17 cellular contexts compared by ENCODE assay signal in genomic region chr5:55225346-55225745, GRCh38. TPM values are rescaled to one million over a fixed set of nuclear protein-coding genes. Genes with fewer than 3 reads are reported as not detected.
DNase-seq lines count a peak whose midpoint lies in the region; ATAC-seq and TF ChIP-seq lines count a peak whose summit lies in the region.
"Had no signal": no experiment of that assay in that cellular context is flagged by ENCODE, and none has a peak within 500 bp of the region (broad histone marks: within the 10 kb centered on the region; RNA-seq: fewer than 3 reads in every experiment).

No MANE protein-coding gene starts in this region.

- H3K9me3 Mint-ChIP-seq in activated CD8-positive, alpha-beta T cell treated with anti-CD3 and anti-CD28 coated beads, Interleukin-2, amount 10 ng/mL, durations not matched to agents 7 days and 5 days (ENCODE audit: insufficient read depth) = no peaks in the 10 kb centered on the region
- no peaks in the 10 kb centered on the region for H3K9me3 Mint-ChIP-seq in activated CD8-positive, alpha-beta T cell treated with anti-CD3 and anti-CD28 coated beads for 36 hours
- H3K9me3 Mint-ChIP-seq in central memory CD8-positive, alpha-beta T cell = no peaks in the 10 kb centered on the region
- no peaks in the 10 kb centered on the region for H3K9me3 Mint-ChIP-seq in natural killer cell treated with Interleukin-12 subunit alpha and Interleukin-12 subunit beta and Interleukin-15 and Interleukin-18, amount 100 ng/mL, for 72 hours
- H3K9me3 Mint-ChIP-seq in activated T-cell treated with anti-CD3 and anti-CD28 coated beads, Interleukin-2, amount 50 U/mL, for 24 hours = no peaks in the 10 kb centered on the region

- CTCF ChIA-PET in activated CD8-positive, alpha-beta T cell treated with anti-CD3 and anti-CD28 coated beads, Interleukin-2, amount 10 ng/mL, durations not matched to agents 7 days and 5 days (lab: Charles Lee) = interaction anchor here (0.6 to 1.8 kb wide), 7 partner anchors 29 to 82 kb away, joined by 3 to 5 read pairs (median 4); partner anchors contain the start of genes DHX29 and MTREX
- CTCF ChIA-PET in activated CD8-positive, alpha-beta T cell treated with anti-CD3 and anti-CD28 coated beads for 36 hours (lab: Charles Lee) = interaction anchor here (1.2 to 9.6 kb wide), 8 partner anchors 13 to 82 kb away, joined by 3 to 51 read pairs (median 5); partner anchors contain the start of genes DHX29 and MTREX
- CTCF ChIA-PET in HCT116 (lab: Charles Lee) = interaction anchor here (1.7 kb wide), 1 partner anchor 467 kb away, joined by 8 read pairs; no protein-coding TSS in a partner anchor

- H3K4me3 Mint-ChIP-seq in activated CD8-positive, alpha-beta T cell treated with anti-CD3 and anti-CD28 coated beads, Interleukin-2, amount 10 ng/mL, durations not matched to agents 7 days and 5 days = no peak overlapping the region
- no peak overlapping the region for H3K4me3 Mint-ChIP-seq in activated CD8-positive, alpha-beta T cell treated with anti-CD3 and anti-CD28 coated beads for 36 hours
- peak overlapping the region; percentile 72 for H3K4me3 Mint-ChIP-seq in central memory CD8-positive, alpha-beta T cell
- peak overlapping the region; percentile 51 for H3K4me3 Mint-ChIP-seq in natural killer cell treated with Interleukin-12 subunit alpha and Interleukin-12 subunit beta and Interleukin-15 and Interleukin-18, amount 100 ng/mL, for 72 hours
- no peak overlapping the region for H3K4me3 Mint-ChIP-seq in activated T-cell treated with anti-CD3 and anti-CD28 coated beads, Interleukin-2, amount 50 U/mL, for 24 hours

- BruUV-seq in HCT116 (replicated peaks; lab: Mats Ljungman, UMichigan) = no TSS peak

- TF ChIP-seq POLR2A in HCT116 (IDR thresholded peaks at IDR 0.05; ENCODE audit: borderline replicate concordance, extremely low read depth, insufficient read depth, insufficient read length) = no peak

- intact Hi-C loops in activated CD8-positive, alpha-beta T cell treated with anti-CD3 and anti-CD28 coated beads for 36 hours (cut with micrococcal nuclease) = loop anchor here (5.0 kb wide), 1 partner anchor 82 kb away; the partner anchor contains the start of genes DHX29 and MTREX
- intact Hi-C loops in HCT116 (cut with micrococcal nuclease) = loop anchor here (5.0 kb wide), 2 partner anchors 38 to 697 kb away; no protein-coding TSS in a partner anchor

- no peak overlapping the region for H3K4me3 ChIP-seq in HCT116 (replicated peaks in 1 of 2; ENCODE audit: low read depth in 1 of 2, low read length in 2 of 2)
- H3K4me3 ChIP-seq: SJCRH30 had no signal

- POLR2A ChIA-PET in activated CD8-positive, alpha-beta T cell treated with anti-CD3 and anti-CD28 coated beads, Interleukin-2, amount 10 ng/mL, durations not matched to agents 7 days and 5 days (lab: Charles Lee) = no interaction called here
- POLR2A ChIA-PET in activated CD8-positive, alpha-beta T cell treated with anti-CD3 and anti-CD28 coated beads for 36 hours (lab: Charles Lee) = interaction anchor here (1.5 kb wide), 1 partner anchor 82 kb away, joined by 6 read pairs; the partner anchor contains the start of genes DHX29 and MTREX
- POLR2A ChIA-PET in HCT116 (lab: Charles Lee) = interaction anchor here (1.6 kb wide), 1 partner anchor 10 kb away, joined by 9 read pairs; no protein-coding TSS in a partner anchor

- no peak for TF ChIP-seq RAD21 in HCT116 (IDR thresholded peaks at IDR 0.05; ENCODE audit: low read depth)

- H2AFZ ChIP-seq in HCT116 (ENCODE audit: low read depth, low read length, poor library complexity, severe bottlenecking) = no peak overlapping the region

- no peaks in the 10 kb centered on the region for H3K27me3 ChIP-seq in HCT116 (ENCODE audit: insufficient read depth, low read length)
- H3K27me3 ChIP-seq: SJCRH30 had no signal

- no peaks in the 10 kb centered on the region for H3K9me3 ChIP-seq in HCT116 (ENCODE audit: control insufficient read depth in 1 of 2, insufficient read depth in 1 of 2, low read depth in 1 of 2, low read length in 2 of 2)
- H3K9me3 ChIP-seq: SJCRH30 had no signal

- peaks cover 2% of the 10 kb centered on the region for H3K36me3 Mint-ChIP-seq in activated CD8-positive, alpha-beta T cell treated with anti-CD3 and anti-CD28 coated beads, Interleukin-2, amount 10 ng/mL, durations not matched to agents 7 days and 5 days (ENCODE audit: low read depth)
- peaks cover 2% of the 10 kb centered on the region for H3K36me3 Mint-ChIP-seq in activated CD8-positive, alpha-beta T cell treated with anti-CD3 and anti-CD28 coated beads for 36 hours (ENCODE audit: low read depth)
- H3K36me3 Mint-ChIP-seq in central memory CD8-positive, alpha-beta T cell (ENCODE audit: insufficient read depth) = peaks cover 8% of the 10 kb centered on the region
- no peaks in the 10 kb centered on the region for H3K36me3 Mint-ChIP-seq in natural killer cell treated with Interleukin-12 subunit alpha and Interleukin-12 subunit beta and Interleukin-15 and Interleukin-18, amount 100 ng/mL, for 72 hours
- H3K36me3 Mint-ChIP-seq in activated T-cell treated with anti-CD3 and anti-CD28 coated beads, Interleukin-2, amount 50 U/mL, for 24 hours (ENCODE audit: low read depth) = no peaks in the 10 kb centered on the region

- H3K4me1 Mint-ChIP-seq in activated CD8-positive, alpha-beta T cell treated with anti-CD3 and anti-CD28 coated beads, Interleukin-2, amount 10 ng/mL, durations not matched to agents 7 days and 5 days (ENCODE audit: low read depth) = peaks cover 32% of the 10 kb centered on the region
- H3K4me1 Mint-ChIP-seq in activated CD8-positive, alpha-beta T cell treated with anti-CD3 and anti-CD28 coated beads for 36 hours (ENCODE audit: low read depth) = peaks cover 34% of the 10 kb centered on the region
- peaks cover 26% of the 10 kb centered on the region for H3K4me1 Mint-ChIP-seq in central memory CD8-positive, alpha-beta T cell
- H3K4me1 Mint-ChIP-seq in natural killer cell treated with Interleukin-12 subunit alpha and Interleukin-12 subunit beta and Interleukin-15 and Interleukin-18, amount 100 ng/mL, for 72 hours (ENCODE audit: low read depth in 2 of 2) = peaks cover 10 to 28% of the 10 kb centered on the region in 2 donors
- H3K4me1 Mint-ChIP-seq in activated T-cell treated with anti-CD3 and anti-CD28 coated beads, Interleukin-2, amount 50 U/mL, for 24 hours (ENCODE audit: low read depth) = peaks cover 42% of the 10 kb centered on the region

- ATAC-seq in activated CD8-positive, alpha-beta T cell treated with anti-CD3 and anti-CD28 coated beads, Interleukin-2, amount 10 ng/mL, durations not matched to agents 7 days and 5 days = no peak
- no peak for ATAC-seq in activated CD8-positive, alpha-beta T cell treated with anti-CD3 and anti-CD28 coated beads for 36 hours
- ATAC-seq in HCT116 = no peak
- ATAC-seq in central memory CD8-positive, alpha-beta T cell (replicated peaks; ENCODE audit: extremely low read depth, poor library complexity, severe bottlenecking) = no peak
- no peak for ATAC-seq in natural killer cell treated with Interleukin-12 subunit alpha and Interleukin-12 subunit beta and Interleukin-15 and Interleukin-18, amount 100 ng/mL, for 72 hours
- ATAC-seq: PC-3 had no signal

- no peaks in the 10 kb centered on the region for H3K9me2 ChIP-seq in HCT116 (ENCODE audit: insufficient read depth)

- RAD21 ChIA-PET in HCT116 (lab: Charles Lee; ENCODE audit: low non-redundant PET in 1 of 2, low total read pairs in 2 of 2, uncharacterized antibody in 2 of 2, unreplicated experiment in 2 of 2) = no interaction called here

- peaks cover 3% of the 10 kb centered on the region; the same call in 1 of the 2 replicates for H3K79me2 ChIP-seq in HCT116 (ENCODE audit: insufficient read depth, low read length)

- H3K4me1 ChIP-seq in HCT116 (ENCODE audit: control insufficient read depth in 1 of 2, insufficient read depth in 2 of 2, low read length in 2 of 2) = peaks cover 10 to 19% of the 10 kb centered on the region in 2 experiments

- H3K9ac ChIP-seq in HCT116 (ENCODE audit: low read length) = 0 out of 2 replicates have a peak overlapping the region, but pooled peaks have one; percentile 85
- H3K9ac ChIP-seq: BLaER1 treated with 17β-estradiol and CSF1 and Interleukin-3, amounts not matched to agents 10 nM and 100 nM had no signal

- peaks cover 84% of the 10 kb centered on the region for H3K27me3 Mint-ChIP-seq in activated CD8-positive, alpha-beta T cell treated with anti-CD3 and anti-CD28 coated beads, Interleukin-2, amount 10 ng/mL, durations not matched to agents 7 days and 5 days (ENCODE audit: low read depth)
- H3K27me3 Mint-ChIP-seq in activated CD8-positive, alpha-beta T cell treated with anti-CD3 and anti-CD28 coated beads for 36 hours = peaks cover 83% of the 10 kb centered on the region
- peaks cover 92% of the 10 kb centered on the region for H3K27me3 Mint-ChIP-seq in central memory CD8-positive, alpha-beta T cell
- peaks cover 59 to 75% of the 10 kb centered on the region in 2 donors for H3K27me3 Mint-ChIP-seq in natural killer cell treated with Interleukin-12 subunit alpha and Interleukin-12 subunit beta and Interleukin-15 and Interleukin-18, amount 100 ng/mL, for 72 hours
- H3K27me3 Mint-ChIP-seq in activated T-cell treated with anti-CD3 and anti-CD28 coated beads, Interleukin-2, amount 50 U/mL, for 24 hours = peaks cover 91% of the 10 kb centered on the region

- DNase-seq in activated CD8-positive, alpha-beta T cell treated with anti-CD3 and anti-CD28 coated beads, Interleukin-2, amount 10 ng/mL, durations not matched to agents 7 days and 5 days = peak; percentile 17
- no peak for DNase-seq in activated CD8-positive, alpha-beta T cell treated with anti-CD3 and anti-CD28 coated beads for 36 hours
- no peak for DNase-seq in HCT116 (ENCODE audit: low read depth, low spot score)
- DNase-seq in central memory CD8-positive, alpha-beta T cell (ENCODE audit: low spot score in 2 of 2) = no peak
- DNase-seq in natural killer cell treated with Interleukin-12 subunit alpha and Interleukin-12 subunit beta and Interleukin-15 and Interleukin-18, amount 100 ng/mL, for 72 hours (ENCODE audit: low spot score) = no peak
- no peak for DNase-seq in NCI-H2171 (lab: John Stamatoyannopoulos, UW)
- no peak for DNase-seq in cerebellum (ENCODE audit: low spot score)
- no peak for DNase-seq in activated T-cell treated with anti-CD3 and anti-CD28 coated beads, Interleukin-2, amount 50 U/mL, for 24 hours
- DNase-seq: GDM1, IMR-90, Karpas-422, NCI-H1105 treated with DMSO at 0.1 percent for 48 hours, NCI-H187, PC-3, SJCRH30 had no signal

- H3K27ac ChIP-seq in HCT116 (ENCODE audit: low read depth, low read length) = no peak overlapping the region
- H3K27ac ChIP-seq: BLaER1 treated with 17β-estradiol and CSF1 and Interleukin-3, amounts not matched to agents 10 nM and 100 nM; SJCRH30 had no signal

- no peak overlapping the region for H3K27ac Mint-ChIP-seq in activated CD8-positive, alpha-beta T cell treated with anti-CD3 and anti-CD28 coated beads, Interleukin-2, amount 10 ng/mL, durations not matched to agents 7 days and 5 days
- H3K27ac Mint-ChIP-seq in activated CD8-positive, alpha-beta T cell treated with anti-CD3 and anti-CD28 coated beads for 36 hours = no peak overlapping the region
- H3K27ac Mint-ChIP-seq in central memory CD8-positive, alpha-beta T cell (ENCODE audit: low read depth) = no peak overlapping the region
- no peak overlapping the region for H3K27ac Mint-ChIP-seq in natural killer cell treated with Interleukin-12 subunit alpha and Interleukin-12 subunit beta and Interleukin-15 and Interleukin-18, amount 100 ng/mL, for 72 hours
- no peak overlapping the region for H3K27ac Mint-ChIP-seq in activated T-cell treated with anti-CD3 and anti-CD28 coated beads, Interleukin-2, amount 50 U/mL, for 24 hours

- peak overlapping the region; percentile 92 for H3K4me2 ChIP-seq in HCT116 (ENCODE audit: low read length)

- H3K36me3 ChIP-seq in HCT116 (ENCODE audit: control insufficient read depth in 1 of 2, insufficient read depth in 2 of 2, low read length in 2 of 2) = peaks cover 3 to 5% of the 10 kb centered on the region in 2 experiments; a peak in 1 of 4 replicates
- H3K36me3 ChIP-seq: BLaER1 treated with 17β-estradiol and CSF1 and Interleukin-3, amounts not matched to agents 10 nM and 100 nM; SJCRH30 had no signal

- no peak for TF ChIP-seq CTCF in activated CD8-positive, alpha-beta T cell treated with anti-CD3 and anti-CD28 coated beads for 36 hours (IDR thresholded peaks at IDR 0.05)
- TF ChIP-seq CTCF in HCT116 (IDR thresholded peaks at IDR 0.05 in 2 of 3, conservative IDR thresholded peaks at IDR 0.05 in 1 of 3; ENCODE audit: borderline replicate concordance in 1 of 3, insufficient read depth in 1 of 3, low read depth in 2 of 3, low read length in 2 of 3) = no peak

- no peaks in the 10 kb centered on the region for H4K20me1 ChIP-seq in HCT116 (ENCODE audit: insufficient read depth)

RNA-seq across cellular contexts. Expression of gene MCIDAS, which starts 1.8 kb away (rescaled TPM):
- not detected for total RNA-seq in activated CD8-positive, alpha-beta T cell treated with anti-CD3 and anti-CD28 coated beads, Interleukin-2, amount 10 ng/mL, durations not matched to agents 7 days and 5 days
- under 1 TPM in 1 of 2 experiments, not detected in 1; 0.18 TPM for total RNA-seq in activated CD8-positive, alpha-beta T cell treated with anti-CD3 and anti-CD28 coated beads for 36 hours
- total RNA-seq in HCT116 (2021; ENCODE audit: unreplicated experiment) (6.4 TPM), cerebellum (not detected)
- polyA plus RNA-seq in HCT116 (2012) = 3.1 and 3.4 TPM in 2 replicates
- not detected for total RNA-seq in natural killer cell treated with Interleukin-12 subunit alpha and Interleukin-12 subunit beta and Interleukin-15 and Interleukin-18, amount 100 ng/mL, for 72 hours
- total RNA-seq: IMR-90 had no signal
- polyA plus RNA-seq: IMR-90 had no signal

RNA-seq across cellular contexts. Expression of gene CCNO, which starts 8.1 kb away (rescaled TPM):
- total RNA-seq in activated CD8-positive, alpha-beta T cell treated with anti-CD3 and anti-CD28 coated beads, Interleukin-2, amount 10 ng/mL, durations not matched to agents 7 days and 5 days = not detected
- not detected for total RNA-seq in activated CD8-positive, alpha-beta T cell treated with anti-CD3 and anti-CD28 coated beads for 36 hours
- 12.1 TPM for total RNA-seq in HCT116 (2021; ENCODE audit: unreplicated experiment)
- 9.0 and 9.6 TPM in 2 replicates for polyA plus RNA-seq in HCT116 (2012)
- not detected for total RNA-seq in natural killer cell treated with Interleukin-12 subunit alpha and Interleukin-12 subunit beta and Interleukin-15 and Interleukin-18, amount 100 ng/mL, for 72 hours
- not detected for total RNA-seq in cerebellum
- total RNA-seq: IMR-90 had no signal

RNA-seq across cellular contexts. Expression of gene CDC20B, which starts 52.4 kb away (rescaled TPM):
- total RNA-seq in activated CD8-positive, alpha-beta T cell treated with anti-CD3 and anti-CD28 coated beads, Interleukin-2, amount 10 ng/mL, durations not matched to agents 7 days and 5 days = under 1 TPM; 0.13 to 0.16 TPM
- not detected for total RNA-seq in activated CD8-positive, alpha-beta T cell treated with anti-CD3 and anti-CD28 coated beads for 36 hours
- total RNA-seq in HCT116 (2021; ENCODE audit: unreplicated experiment) (not detected), cerebellum (0.18 TPM)
- polyA plus RNA-seq in HCT116 (2012) = 0.01 TPM in 1 of 2 replicates, not detected in the other
- under 1 TPM in 1 of 2 donors, not detected in 1; 0.31 TPM for total RNA-seq in natural killer cell treated with Interleukin-12 subunit alpha and Interleukin-12 subunit beta and Interleukin-15 and Interleukin-18, amount 100 ng/mL, for 72 hours
- total RNA-seq: HT1080, IMR-90, PC-3 had no signal
- polyA plus RNA-seq: IMR-90 had no signal

Comparison
In these comparisons a context has a peak if more than half of its experiments do, and no peak if none do; other contexts are left out.
1. H3K4me3 Mint-ChIP-seq: peak in central memory CD8-positive, alpha-beta T cell (single experiment) and natural killer cell treated with Interleukin-12 subunit alpha and Interleukin-12 subunit beta and Interleukin-15 and Interleukin-18, amount 100 ng/mL, for 72 hours (single experiment); none in activated CD8-positive, alpha-beta T cell treated with anti-CD3 and anti-CD28 coated beads, Interleukin-2, amount 10 ng/mL, durations not matched to agents 7 days and 5 days (single experiment), activated CD8-positive, alpha-beta T cell treated with anti-CD3 and anti-CD28 coated beads for 36 hours (single experiment) and activated T-cell treated with anti-CD3 and anti-CD28 coated beads, Interleukin-2, amount 50 U/mL, for 24 hours (single experiment).
2. RNA of gene CCNO, which starts 8.1 kb away (total RNA-seq): 12.1 TPM in HCT116 (single experiment); not detected in cerebellum (single experiment), not detected in activated CD8-positive, alpha-beta T cell treated with anti-CD3 and anti-CD28 coated beads for 36 hours, not detected in activated CD8-positive, alpha-beta T cell treated with anti-CD3 and anti-CD28 coated beads, Interleukin-2, amount 10 ng/mL, durations not matched to agents 7 days and 5 days and not detected in natural killer cell treated with Interleukin-12 subunit alpha and Interleukin-12 subunit beta and Interleukin-15 and Interleukin-18, amount 100 ng/mL, for 72 hours; every median in the first group is over 10 times any median in the second.